Comparison of ENCODE assay signal across 8 cellular contexts in genomic region chr9:10403283-10403682, GRCh38.
"Had no signal": no experiment of that assay in that cellular context is flagged by ENCODE, and none has a peak within 500 bp of the region (broad histone marks: within the 10 kb centered on the region; RNA-seq: fewer than 3 reads in every experiment).

No MANE protein-coding gene starts in this region.

- H3K4me2 ChIP-seq: GM23338, KMS-11 had no signal

- H2AFZ ChIP-seq: GM23338 had no signal

- H3K36me3 ChIP-seq: HAP-1 had no signal

- ATAC-seq: GM23338, HCT116 had no signal

- H3K4me1 ChIP-seq: HAP-1 had no signal

- H3K4me3 ChIP-seq: GM23338, HAP-1 had no signal

- FAIRE-seq: HTR-8/SVneo had no signal

- DNase-seq: H7, HFFc6, KBM-7 had no signal

- H3K9me3 ChIP-seq: HAP-1 had no signal

- H3K9ac ChIP-seq: KMS-11 had no signal

- H3K27ac ChIP-seq: KMS-11 had no signal
